In the genomic region with DNA sequence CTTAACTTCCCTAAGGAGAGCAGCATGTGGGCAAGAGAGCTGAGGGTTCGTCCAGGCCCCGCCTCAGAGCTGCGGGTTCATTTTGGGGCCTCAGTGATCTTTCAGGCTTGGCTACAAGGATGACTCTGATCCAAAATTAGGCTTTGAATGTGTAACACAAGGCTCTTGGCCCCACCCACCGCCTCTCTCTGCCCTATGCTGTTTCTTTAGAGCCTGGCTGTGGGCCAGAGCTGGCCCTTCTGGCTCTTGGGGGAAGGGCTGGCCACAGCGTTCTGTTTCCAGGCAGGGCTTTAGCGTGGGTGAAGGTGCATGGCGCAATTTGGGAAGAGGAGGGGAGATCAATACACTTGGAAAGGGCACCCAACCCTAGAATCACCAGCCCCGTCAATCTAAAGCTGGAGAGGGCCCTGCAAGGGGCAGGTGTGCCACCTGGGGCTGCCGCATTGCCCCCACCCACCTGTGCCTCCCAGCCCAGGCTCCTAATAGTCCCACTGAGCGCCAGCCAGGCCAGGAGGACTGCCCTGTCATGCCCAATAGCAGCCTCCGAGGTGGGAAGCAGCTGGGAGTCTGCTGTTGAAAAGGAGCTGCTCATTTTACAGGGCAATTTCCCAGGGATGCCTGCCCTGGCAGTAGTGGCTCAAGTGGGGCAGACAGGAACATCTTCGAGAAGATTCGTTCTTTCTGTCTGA, we compare ENCODE assay signal across 2 cellular contexts.
TF ChIP-seq lines count a peak whose summit lies in the region.

No MANE protein-coding gene starts in this region.

TF ChIP-seq in liver, 16 proteins besides CTCF, POLR2A, EP300 and RAD21 (continued from another document):
- TF ChIP-seq REST (IDR thresholded peaks at IDR 0.05) (peak; percentile 78), GABPA (IDR thresholded peaks at IDR 0.05 in 1 of 2, conservative IDR thresholded peaks at IDR 0.05 in 1 of 2) (no peak), NR2F2 (IDR thresholded peaks at IDR 0.05) (no peak)
- TF ChIP-seq, protein P1, sequence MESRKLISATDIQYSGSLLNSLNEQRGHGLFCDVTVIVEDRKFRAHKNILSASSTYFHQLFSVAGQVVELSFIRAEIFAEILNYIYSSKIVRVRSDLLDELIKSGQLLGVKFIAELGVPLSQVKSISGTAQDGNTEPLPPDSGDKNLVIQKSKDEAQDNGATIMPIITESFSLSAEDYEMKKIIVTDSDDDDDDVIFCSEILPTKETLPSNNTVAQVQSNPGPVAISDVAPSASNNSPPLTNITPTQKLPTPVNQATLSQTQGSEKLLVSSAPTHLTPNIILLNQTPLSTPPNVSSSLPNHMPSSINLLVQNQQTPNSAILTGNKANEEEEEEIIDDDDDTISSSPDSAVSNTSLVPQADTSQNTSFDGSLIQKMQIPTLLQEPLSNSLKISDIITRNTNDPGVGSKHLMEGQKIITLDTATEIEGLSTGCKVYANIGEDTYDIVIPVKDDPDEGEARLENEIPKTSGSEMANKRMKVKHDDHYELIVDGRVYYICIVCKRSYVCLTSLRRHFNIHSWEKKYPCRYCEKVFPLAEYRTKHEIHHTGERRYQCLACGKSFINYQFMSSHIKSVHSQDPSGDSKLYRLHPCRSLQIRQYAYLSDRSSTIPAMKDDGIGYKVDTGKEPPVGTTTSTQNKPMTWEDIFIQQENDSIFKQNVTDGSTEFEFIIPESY (IDR thresholded peaks at IDR 0.05): peak; percentile 90

TF ChIP-seq in HepG2, 621 proteins besides CTCF, POLR2A, EP300 and RAD21 (continued from another document):
- TF ChIP-seq, protein P2, sequence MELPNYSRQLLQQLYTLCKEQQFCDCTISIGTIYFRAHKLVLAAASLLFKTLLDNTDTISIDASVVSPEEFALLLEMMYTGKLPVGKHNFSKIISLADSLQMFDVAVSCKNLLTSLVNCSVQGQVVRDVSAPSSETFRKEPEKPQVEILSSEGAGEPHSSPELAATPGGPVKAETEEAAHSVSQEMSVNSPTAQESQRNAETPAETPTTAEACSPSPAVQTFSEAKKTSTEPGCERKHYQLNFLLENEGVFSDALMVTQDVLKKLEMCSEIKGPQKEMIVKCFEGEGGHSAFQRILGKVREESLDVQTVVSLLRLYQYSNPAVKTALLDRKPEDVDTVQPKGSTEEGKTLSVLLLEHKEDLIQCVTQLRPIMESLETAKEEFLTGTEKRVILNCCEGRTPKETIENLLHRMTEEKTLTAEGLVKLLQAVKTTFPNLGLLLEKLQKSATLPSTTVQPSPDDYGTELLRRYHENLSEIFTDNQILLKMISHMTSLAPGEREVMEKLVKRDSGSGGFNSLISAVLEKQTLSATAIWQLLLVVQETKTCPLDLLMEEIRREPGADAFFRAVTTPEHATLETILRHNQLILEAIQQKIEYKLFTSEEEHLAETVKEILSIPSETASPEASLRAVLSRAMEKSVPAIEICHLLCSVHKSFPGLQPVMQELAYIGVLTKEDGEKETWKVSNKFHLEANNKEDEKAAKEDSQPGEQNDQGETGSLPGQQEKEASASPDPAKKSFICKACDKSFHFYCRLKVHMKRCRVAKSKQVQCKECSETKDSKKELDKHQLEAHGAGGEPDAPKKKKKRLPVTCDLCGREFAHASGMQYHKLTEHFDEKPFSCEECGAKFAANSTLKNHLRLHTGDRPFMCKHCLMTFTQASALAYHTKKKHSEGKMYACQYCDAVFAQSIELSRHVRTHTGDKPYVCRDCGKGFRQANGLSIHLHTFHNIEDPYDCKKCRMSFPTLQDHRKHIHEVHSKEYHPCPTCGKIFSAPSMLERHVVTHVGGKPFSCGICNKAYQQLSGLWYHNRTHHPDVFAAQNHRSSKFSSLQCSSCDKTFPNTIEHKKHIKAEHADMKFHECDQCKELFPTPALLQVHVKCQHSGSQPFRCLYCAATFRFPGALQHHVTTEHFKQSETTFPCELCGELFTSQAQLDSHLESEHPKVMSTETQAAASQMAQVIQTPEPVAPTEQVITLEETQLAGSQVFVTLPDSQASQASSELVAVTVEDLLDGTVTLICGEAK (IDR thresholded peaks at IDR 0.05): no peak
- TF ChIP-seq, protein P2 (CRISPR knock-in tag; IDR thresholded peaks at IDR 0.05): no peak
- TF ChIP-seq ZNF672 (CRISPR knock-in tag; IDR thresholded peaks at IDR 0.05) (no peak), ZSCAN30 (CRISPR knock-in tag; IDR thresholded peaks at IDR 0.05) (no peak), JUNB (CRISPR knock-in tag; IDR thresholded peaks at IDR 0.05; ENCODE audit: borderline replicate concordance) (no peak), ZNF331 (CRISPR knock-in tag; IDR thresholded peaks at IDR 0.05) (no peak), GMEB1 (CRISPR knock-in tag; IDR thresholded peaks at IDR 0.05; ENCODE audit: borderline replicate concordance) (no peak)
- TF ChIP-seq, protein P3, sequence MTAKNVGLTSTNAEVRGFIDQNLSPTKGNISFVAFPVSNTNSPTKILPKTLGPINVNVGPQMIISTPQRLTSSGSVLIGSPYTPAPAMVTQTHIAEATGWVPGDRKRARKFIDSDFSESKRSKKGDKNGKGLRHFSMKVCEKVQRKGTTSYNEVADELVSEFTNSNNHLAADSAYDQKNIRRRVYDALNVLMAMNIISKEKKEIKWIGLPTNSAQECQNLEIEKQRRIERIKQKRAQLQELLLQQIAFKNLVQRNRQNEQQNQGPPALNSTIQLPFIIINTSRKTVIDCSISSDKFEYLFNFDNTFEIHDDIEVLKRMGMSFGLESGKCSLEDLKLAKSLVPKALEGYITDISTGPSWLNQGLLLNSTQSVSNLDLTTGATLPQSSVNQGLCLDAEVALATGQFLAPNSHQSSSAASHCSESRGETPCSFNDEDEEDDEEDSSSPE (CRISPR knock-in tag; IDR thresholded peaks at IDR 0.05): no peak
- TF ChIP-seq, protein P4, sequence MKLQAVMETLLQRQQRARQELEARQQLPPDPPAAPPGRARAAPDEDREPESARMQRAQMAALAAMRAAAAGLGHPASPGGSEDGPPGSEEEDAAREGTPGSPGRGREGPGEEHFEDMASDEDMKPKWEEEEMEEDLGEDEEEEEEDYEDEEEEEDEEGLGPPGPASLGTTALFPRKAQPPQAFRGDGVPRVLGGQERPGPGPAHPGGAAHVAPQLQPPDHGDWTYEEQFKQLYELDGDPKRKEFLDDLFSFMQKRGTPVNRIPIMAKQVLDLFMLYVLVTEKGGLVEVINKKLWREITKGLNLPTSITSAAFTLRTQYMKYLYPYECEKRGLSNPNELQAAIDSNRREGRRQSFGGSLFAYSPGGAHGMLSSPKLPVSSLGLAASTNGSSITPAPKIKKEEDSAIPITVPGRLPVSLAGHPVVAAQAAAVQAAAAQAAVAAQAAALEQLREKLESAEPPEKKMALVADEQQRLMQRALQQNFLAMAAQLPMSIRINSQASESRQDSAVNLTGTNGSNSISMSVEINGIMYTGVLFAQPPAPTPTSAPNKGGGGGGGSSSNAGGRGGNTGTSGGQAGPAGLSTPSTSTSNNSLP (IDR thresholded peaks at IDR 0.05; ENCODE audit: low read depth, low read length): no peak
